ENCODE assay signal across 9 cellular contexts in genomic region chr13:49248433-49249002, GRCh38. TPM values are rescaled to one million over a fixed set of nuclear protein-coding genes. Genes with fewer than 3 reads are reported as not detected.
DNase-seq lines count a peak whose midpoint lies in the region; ATAC-seq, FAIRE-seq and TF ChIP-seq lines count a peak whose summit lies in the region.
"Had no signal": no experiment of that assay in that cellular context is flagged by ENCODE, and none has a peak within 500 bp of the region (broad histone marks: within the 10 kb centered on the region; RNA-seq: fewer than 3 reads in every experiment).

No MANE protein-coding gene starts in this region.

- no peaks in the 10 kb centered on the region; the same call in 1 of the 2 replicates for H3K36me3 ChIP-seq in IMR-90 (ENCODE audit: control insufficient read depth, insufficient read depth, low read length)

- H2BK15ac ChIP-seq in IMR-90 (ENCODE audit: low read depth, low read length): no peak overlapping the region

- dilution Hi-C loops in IMR-90 (cut with HindIII; ENCODE audit: low sequenced_read_pairs, unreplicated experiment): no loop called here

- H2BK120ac ChIP-seq in IMR-90 (ENCODE audit: low read depth, low read length): no peak overlapping the region

- H3K4ac ChIP-seq in IMR-90 (ENCODE audit: low read depth, low read length): 0 out of 2 replicates have a peak overlapping the region, but pooled peaks have one; percentile 1

- no peaks in the 10 kb centered on the region for H4K20me1 ChIP-seq in IMR-90 (ENCODE audit: insufficient read depth, low read length)

- H3K14ac ChIP-seq in IMR-90 (replicated peaks; ENCODE audit: low read depth, low read length): peak overlapping the region; percentile 13; the same call in 1 of the 2 replicates

- no peak overlapping the region for H4K91ac ChIP-seq in IMR-90 (ENCODE audit: insufficient read depth, low read depth, low read length)

- H3K4me1 ChIP-seq in IMR-90 (ENCODE audit: control insufficient read depth, insufficient read depth, low read length): no peaks in the 10 kb centered on the region
- H3K4me1 ChIP-seq in right cardiac atrium (ENCODE audit: control insufficient read depth, insufficient read depth, low read length): peaks cover 5% of the 10 kb centered on the region

- peak overlapping the region; percentile 82 for H3K23ac ChIP-seq in IMR-90 (ENCODE audit: low read depth, low read length)

- TF ChIP-seq CTCF in AG09319 (IDR thresholded peaks at IDR 0.05; ENCODE audit: low read depth, low read length): peak; percentile 28
- 0 out of 2 replicates have a peak, but pooled peaks have one; percentile 19 for TF ChIP-seq CTCF in IMR-90 (conservative IDR thresholded peaks at IDR 0.05; ENCODE audit: low read depth, low read length)

- BruUV-seq in IMR-90 (replicated peaks; lab: Mats Ljungman, UMichigan): no TSS peak

- H2AK5ac ChIP-seq in IMR-90 (ENCODE audit: low read depth, low read length): no peak overlapping the region

- WGBS in IMR-90 (ENCODE audit: extremely low coverage in 2 of 2, insufficient read length in 1 of 2), 2 experiments: 0% methylated on average over 7 of the region's 18 CpGs; no CpG with 5 or more reads in 1 of the 2 experiments
- 3% methylated on average over 18 of the region's 18 CpGs for WGBS in right cardiac atrium

- no peak overlapping the region for H2BK5ac ChIP-seq in IMR-90 (ENCODE audit: low read depth, low read length, poor library complexity, severe bottlenecking)

- peak overlapping the region; percentile 97 for H3K4me3 Mint-ChIP-seq in activated naive CD8-positive, alpha-beta T cell treated with anti-CD3 and anti-CD28 coated beads, Interleukin-2, amount 10 ng/mL, durations not matched to agents 7 days and 5 days

- peaks cover 19 to 27% of the 10 kb centered on the region in 2 experiments for H3K79me1 ChIP-seq in IMR-90 (ENCODE audit: low read depth in 1 of 2, low read length in 2 of 2)

- intact Hi-C loops in IMR-90 (cut with micrococcal nuclease) (no loop called here), right cardiac atrium (cut with DNase I) (no loop called here), sciatic nerve (cut with DNase I) (no loop called here)

- H3K4me2 ChIP-seq in IMR-90 (ENCODE audit: low read depth, low read length): peak overlapping the region; percentile 95

- in situ Hi-C loops in IMR-90 (cut with MboI; ENCODE audit: low sequenced_read_pairs): no loop called here

- TF ChIP-seq POLR2A in IMR-90 (IDR thresholded peaks at IDR 0.05; ENCODE audit: low read depth, low read length) (no peak), H54 (IDR thresholded peaks at IDR 0.05; ENCODE audit: low read depth, low read length) (no peak)

- DNase-seq in AG09319 (ENCODE audit: extremely low read depth, low read depth) (no peak), IMR-90 (peak; percentile 29), right cardiac atrium (no peak), sciatic nerve (ENCODE audit: low spot score) (no peak), globus pallidus (ENCODE audit: low spot score) (no peak), H54 (ENCODE audit: insufficient read length, low spot score) (no peak)
- DNase-seq in activated naive CD8-positive, alpha-beta T cell treated with anti-CD3 and anti-CD28 coated beads, Interleukin-2, amount 10 ng/mL, durations not matched to agents 7 days and 5 days: no peak

- no peak overlapping the region for H3K18ac ChIP-seq in IMR-90 (ENCODE audit: low read depth, low read length)

- H3K27me3 ChIP-seq in IMR-90 (ENCODE audit: control insufficient read depth, insufficient read depth, low read length) (no peaks in the 10 kb centered on the region), right cardiac atrium (ENCODE audit: control insufficient read depth, insufficient read depth) (no peaks in the 10 kb centered on the region)

- no peaks in the 10 kb centered on the region for H3K9me3 Mint-ChIP-seq in activated naive CD8-positive, alpha-beta T cell treated with anti-CD3 and anti-CD28 coated beads, Interleukin-2, amount 10 ng/mL, durations not matched to agents 7 days and 5 days

- peak overlapping the region; percentile 96 for H2AFZ ChIP-seq in IMR-90 (replicated peaks; ENCODE audit: low read length, poor library complexity)

- no peak overlapping the region for H2AK9ac ChIP-seq in IMR-90 (replicated peaks; ENCODE audit: low read depth, low read length, poor library complexity)

- peak overlapping the region; percentile 58 to 96; a peak in 2 of 4 replicates for H4K8ac ChIP-seq in IMR-90 (ENCODE audit: low read depth in 2 of 2, low read length in 2 of 2)

- H3K27ac ChIP-seq in IMR-90 (ENCODE audit: insufficient read depth, low read length) (peak overlapping the region; percentile 55), right cardiac atrium (ENCODE audit: low read length) (peak overlapping the region; percentile 78)

- H3K4me3 ChIP-seq in IMR-90 (ENCODE audit: insufficient read depth, low read depth, low read length) (peak overlapping the region; percentile 60), right cardiac atrium (ENCODE audit: low read length) (peak overlapping the region; percentile 95)

- H3K9ac ChIP-seq in IMR-90 (ENCODE audit: low read depth, low read length): peak overlapping the region; percentile 80

- FAIRE-seq in H54 (lab: Jason Lieb, UNC): no peak

- H3K9me1 ChIP-seq in IMR-90 (ENCODE audit: insufficient read depth, low read length): peaks cover 6% of the 10 kb centered on the region; the same call in 1 of the 2 replicates

- POLR2A ChIA-PET in IMR-90 (lab: Charles Lee; ENCODE audit: unreplicated experiment): interaction anchor here (0.5 to 0.8 kb wide), 2 partner anchors 10 to 313 kb away, joined by 3 read pairs; no protein-coding TSS in a partner anchor
- POLR2A ChIA-PET in activated naive CD8-positive, alpha-beta T cell treated with anti-CD3 and anti-CD28 coated beads, Interleukin-2, amount 10 ng/mL, durations not matched to agents 7 days and 5 days (lab: Charles Lee): interaction anchor here (0.8 to 2.8 kb wide), 7 partner anchors 8 to 196 kb away, joined by 3 to 20 read pairs (median 4); partner anchors contain the start of genes CAB39L and SETDB2

- peaks cover 20% of the 10 kb centered on the region for H3K4me1 Mint-ChIP-seq in activated naive CD8-positive, alpha-beta T cell treated with anti-CD3 and anti-CD28 coated beads, Interleukin-2, amount 10 ng/mL, durations not matched to agents 7 days and 5 days

- H4K5ac ChIP-seq in IMR-90 (ENCODE audit: low read depth, low read length): peak overlapping the region; percentile 12; the same call in 1 of the 2 replicates

- peak overlapping the region; percentile 98 for H3K27ac Mint-ChIP-seq in activated naive CD8-positive, alpha-beta T cell treated with anti-CD3 and anti-CD28 coated beads, Interleukin-2, amount 10 ng/mL, durations not matched to agents 7 days and 5 days

- peaks cover 10% of the 10 kb centered on the region for H3K36me3 Mint-ChIP-seq in activated naive CD8-positive, alpha-beta T cell treated with anti-CD3 and anti-CD28 coated beads, Interleukin-2, amount 10 ng/mL, durations not matched to agents 7 days and 5 days

- H2BK20ac ChIP-seq in IMR-90 (ENCODE audit: low read depth, low read length): no peak overlapping the region

- H3K56ac ChIP-seq in IMR-90 (ENCODE audit: extremely low read depth, insufficient read depth, low read length): peak overlapping the region; percentile 27

- ATAC-seq in GM18511 (IDR thresholded peaks at IDR 0.05; ENCODE audit: unreplicated experiment) (peak; percentile 18), IMR-90 (ENCODE audit: low read depth) (peak; percentile 30), right cardiac atrium (peak; percentile 15 to 52), sciatic nerve (peak; percentile 33)
- peak; percentile 17 for ATAC-seq in activated naive CD8-positive, alpha-beta T cell treated with anti-CD3 and anti-CD28 coated beads, Interleukin-2, amount 10 ng/mL, durations not matched to agents 7 days and 5 days (ENCODE audit: low read depth)

- H3K27me3 Mint-ChIP-seq in activated naive CD8-positive, alpha-beta T cell treated with anti-CD3 and anti-CD28 coated beads, Interleukin-2, amount 10 ng/mL, durations not matched to agents 7 days and 5 days: peaks cover 7% of the 10 kb centered on the region

- TF ChIP-seq RAD21 in IMR-90 (IDR thresholded peaks at IDR 0.05; ENCODE audit: low read length): no peak

- CTCF ChIA-PET in IMR-90 (lab: Yijun Ruan, JAX): interaction anchor here (0.6 to 1.7 kb wide), 6 partner anchors 8 to 191 kb away, joined by 3 to 7 read pairs (median 4); no protein-coding TSS in a partner anchor

- no peaks in the 10 kb centered on the region for H3K9me3 ChIP-seq in IMR-90 (ENCODE audit: control insufficient read depth, insufficient read depth, low read length)
- H3K9me3 ChIP-seq in right cardiac atrium (ENCODE audit: control insufficient read depth, low read length): no peaks in the 10 kb centered on the region

TF ChIP-seq in IMR-90, 13 proteins besides CTCF, POLR2A, EP300 and RAD21:
- TF ChIP-seq RCOR1 (IDR thresholded peaks at IDR 0.05; ENCODE audit: insufficient replicate concordance, low read length): no peak
- peak; percentile 57 for TF ChIP-seq CEBPB (IDR thresholded peaks at IDR 0.05; ENCODE audit: low read depth, low read length)
- no peak for TF ChIP-seq FOS (IDR thresholded peaks at IDR 0.05; ENCODE audit: low read depth, low read length)
- TF ChIP-seq USF2 (IDR thresholded peaks at IDR 0.05; ENCODE audit: low read depth, low read length): 0 out of 2 replicates have a peak, but pooled peaks have one; percentile 31
TF ChIP-seq in IMR-90: peak in this region for 2.

RNA-seq across cellular contexts. Expression of gene CDADC1, which starts 0.8 kb away (rescaled TPM):
- total RNA-seq in IMR-90 (2012; rRNA removed) (0.54 and 0.83 TPM in 2 replicates), right cardiac atrium (10 to 100 TPM in 1 of 4 donors, 1 to 10 TPM in 3; 5.6 to 10.9 (median 9.0) TPM), sciatic nerve (17.7 TPM)
- polyA plus RNA-seq in IMR-90 (2012; rRNA removed) (2.6 and 2.7 TPM in 2 replicates), right cardiac atrium (5.9 TPM)
- 1.1 and 1.3 TPM in 2 replicates for polyA plus RNA-seq in IMR-90 (2012; cell fraction: cytosol; rRNA removed)
- 0.83 and 3.4 TPM in 2 replicates for polyA plus RNA-seq in IMR-90 (2012; cell fraction: nucleus; rRNA removed; ENCODE audit: low replicate concordance)
- 10 to 100 TPM; 14.7 to 17.6 TPM for total RNA-seq in activated naive CD8-positive, alpha-beta T cell treated with anti-CD3 and anti-CD28 coated beads, Interleukin-2, amount 10 ng/mL, durations not matched to agents 7 days and 5 days

RNA-seq across cellular contexts. Expression of gene MLNR, which starts 28.4 kb away (rescaled TPM):
- total RNA-seq in IMR-90 (2012; rRNA removed): not detected in 2 replicates
- polyA plus RNA-seq in IMR-90 (2012; rRNA removed): not detected in 2 replicates
- 0.03 TPM in 1 of 2 replicates, not detected in the other for polyA plus RNA-seq in IMR-90 (2012; cell fraction: cytosol; rRNA removed)
- polyA plus RNA-seq in IMR-90 (2012; cell fraction: nucleus; rRNA removed; ENCODE audit: low replicate concordance): not detected in 2 replicates
- total RNA-seq in activated naive CD8-positive, alpha-beta T cell treated with anti-CD3 and anti-CD28 coated beads, Interleukin-2, amount 10 ng/mL, durations not matched to agents 7 days and 5 days: not detected
- not detected for total RNA-seq in right cardiac atrium
- not detected for polyA plus RNA-seq in right cardiac atrium
- total RNA-seq in sciatic nerve: not detected
- total RNA-seq: NCI-H460 had no signal
